Comparison of ENCODE assay signal across 1 cellular context in the genomic region with DNA sequence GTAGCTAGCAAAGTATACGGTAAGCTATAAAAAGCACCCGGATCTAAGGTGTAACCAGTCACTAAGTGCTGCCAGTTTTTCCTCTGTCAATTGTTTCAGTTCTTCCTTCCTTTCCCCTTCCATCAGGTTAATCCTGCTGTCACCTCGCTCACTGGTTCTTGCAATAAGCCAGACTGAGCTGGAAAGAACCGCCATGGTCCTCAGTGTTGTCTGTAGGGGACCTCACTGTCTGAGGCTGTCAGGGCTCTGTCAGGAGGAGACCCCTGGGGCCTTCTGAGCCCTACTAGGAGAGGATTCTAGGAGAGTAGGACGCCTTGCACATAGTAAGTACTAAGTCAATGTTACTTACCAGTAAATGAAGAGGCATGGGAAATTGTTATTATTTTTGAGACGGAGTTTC.
TF ChIP-seq lines count a peak whose summit lies in the region.

No MANE protein-coding gene starts in this region.

TF ChIP-seq in HEK293T, 16 proteins besides CTCF, POLR2A, EP300 and RAD21 (continued from another document):
- TF ChIP-seq HDGF (IDR thresholded peaks at IDR 0.05; ENCODE audit: borderline replicate concordance) (no peak), L3MBTL2 (conservative IDR thresholded peaks at IDR 0.05) (no peak), LEF1 (IDR thresholded peaks at IDR 0.05; ENCODE audit: borderline replicate concordance) (no peak), SP1 (IDR thresholded peaks at IDR 0.05) (no peak)
